In the genomic region with DNA sequence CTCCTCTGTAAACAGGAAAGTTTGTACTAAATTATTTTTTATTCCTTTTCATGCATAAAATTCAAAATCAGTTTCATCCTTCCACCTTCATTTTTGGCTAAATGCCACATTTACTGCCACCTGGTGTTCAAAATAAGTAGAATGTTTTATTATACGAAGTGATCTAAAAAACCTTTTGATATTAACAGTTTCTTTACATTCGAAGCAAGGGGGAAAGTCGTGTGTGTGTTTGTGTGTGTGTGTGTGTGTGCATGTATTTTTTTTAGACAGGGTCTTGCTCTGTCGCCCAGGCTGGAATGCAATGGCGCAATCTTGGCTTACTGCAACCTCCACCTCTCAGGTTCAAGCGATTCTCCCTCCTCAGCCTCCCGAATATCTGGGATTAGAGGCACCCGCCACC, we compare ENCODE assay signal across 7 cellular contexts. TPM values are rescaled to one million over a fixed set of nuclear protein-coding genes. Genes with fewer than 3 reads are reported as not detected.
DNase-seq lines count a peak whose midpoint lies in the region; ATAC-seq and TF ChIP-seq lines count a peak whose summit lies in the region.

No MANE protein-coding gene starts in this region.

- no peaks in the 10 kb centered on the region for H3K4me1 ChIP-seq in Loucy (ENCODE audit: insufficient read depth, low read length, poor library complexity, severe bottlenecking)
- no peaks in the 10 kb centered on the region for H3K4me1 ChIP-seq in parathyroid adenoma

- H3K36me3 ChIP-seq in GM06990 (ENCODE audit: control insufficient read depth, insufficient read depth, low read length) (no peaks in the 10 kb centered on the region), Loucy (ENCODE audit: insufficient read depth, low read length) (no peaks in the 10 kb centered on the region), parathyroid adenoma (ENCODE audit: control insufficient read depth, insufficient read depth, low read length) (no peaks in the 10 kb centered on the region)

- no peaks in the 10 kb centered on the region for H3K36me3 Mint-ChIP-seq in chondrocyte (ENCODE audit: low read depth)

- no peak overlapping the region for H3K9ac ChIP-seq in Loucy (ENCODE audit: low read depth, low read length, poor library complexity, severe bottlenecking)
- H3K9ac ChIP-seq in parathyroid adenoma: no peak overlapping the region

- H2AFZ ChIP-seq in Loucy (ENCODE audit: low read length) (no peak overlapping the region), parathyroid adenoma (no peak overlapping the region)

- H3F3A ChIP-seq in Loucy (ENCODE audit: low read depth): no peaks in the 10 kb centered on the region

- H3K79me2 ChIP-seq in Loucy (ENCODE audit: insufficient read depth, low read length) (no peaks in the 10 kb centered on the region), parathyroid adenoma (no peaks in the 10 kb centered on the region)

- no peaks in the 10 kb centered on the region for H4K20me1 ChIP-seq in Loucy (ENCODE audit: insufficient read depth, low read length, poor library complexity, severe bottlenecking)

- no peak overlapping the region for H3K27ac Mint-ChIP-seq in chondrocyte (ENCODE audit: unreplicated experiment)

- H3K9me3 Mint-ChIP-seq in chondrocyte (ENCODE audit: low read depth): no peaks in the 10 kb centered on the region

- H3K9me2 ChIP-seq in Loucy (replicated peaks; ENCODE audit: low read depth, low read length): no peaks in the 10 kb centered on the region

- H3K9me3 ChIP-seq in Loucy (ENCODE audit: insufficient read depth, low read depth, low read length) (no peaks in the 10 kb centered on the region), parathyroid adenoma (ENCODE audit: control insufficient read depth, low read length) (no peaks in the 10 kb centered on the region)

- no peak for DNase-seq in GM06990 (ENCODE audit: extremely low read depth, insufficient read length)
- no peak for DNase-seq in chondrocyte (ENCODE audit: low spot score)
- no peak for DNase-seq in islet precursor cell

- H3K4me3 ChIP-seq in GM06990 (replicated peaks; ENCODE audit: low read depth, low read length) (no peak overlapping the region), Loucy (ENCODE audit: low read length, poor library complexity, severe bottlenecking) (no peak overlapping the region), parathyroid adenoma (ENCODE audit: low read depth, low read length) (no peak overlapping the region)

- no peak overlapping the region for H3K4me3 Mint-ChIP-seq in chondrocyte (ENCODE audit: unreplicated experiment)

- H3K4me2 ChIP-seq in Loucy (ENCODE audit: low read depth, low read length, poor library complexity, severe bottlenecking): no peak overlapping the region
- no peak overlapping the region for H3K4me2 ChIP-seq in parathyroid adenoma (ENCODE audit: low read length)

- H3K27me3 ChIP-seq in GM06990 (replicated peaks; ENCODE audit: control insufficient read depth, insufficient read depth, low read length): no peaks in the 10 kb centered on the region
- H3K27me3 ChIP-seq in Loucy (ENCODE audit: insufficient read depth, low read length, poor library complexity, severe bottlenecking): no peaks in the 10 kb centered on the region
- H3K27me3 ChIP-seq in parathyroid adenoma (ENCODE audit: control insufficient read depth, insufficient read depth, low read length): no peaks in the 10 kb centered on the region

- ATAC-seq in HG03571 (IDR thresholded peaks at IDR 0.05; ENCODE audit: unreplicated experiment) (no peak), HG03378 (IDR thresholded peaks at IDR 0.05; ENCODE audit: unreplicated experiment) (no peak)

- H3K27ac ChIP-seq in parathyroid adenoma: no peak overlapping the region

- TF ChIP-seq CTCF in GM06990 (IDR thresholded peaks at IDR 0.05; ENCODE audit: insufficient read depth, low read length, poor library complexity, severe bottlenecking) (peak; percentile 27), Loucy (conservative IDR thresholded peaks at IDR 0.05; ENCODE audit: low read length) (peak; percentile 63), chondrocyte (IDR thresholded peaks at IDR 0.05) (peak; percentile 87), parathyroid adenoma (IDR thresholded peaks at IDR 0.05) (peak; percentile 36)

- no peaks in the 10 kb centered on the region for H3K27me3 Mint-ChIP-seq in chondrocyte (ENCODE audit: low read depth)

- H3K4me1 Mint-ChIP-seq in chondrocyte (ENCODE audit: low read depth): peaks cover 5% of the 10 kb centered on the region

RNA-seq across cellular contexts. Expression of a gene that starts 9.0 kb away (rescaled TPM):
- total RNA-seq in chondrocyte: 30.1 to 32.8 TPM (median 31.0 TPM) in 3 replicates

Comparison
In these comparisons a context has a peak if more than half of its experiments do, and no peak if none do; other contexts are left out.
1. CTCF ChIP-seq: peak in every context shown above with its lines; median percentile 87 in chondrocyte; 63 in Loucy; 36 in parathyroid adenoma; 27 in GM06990.